In the genomic region with DNA sequence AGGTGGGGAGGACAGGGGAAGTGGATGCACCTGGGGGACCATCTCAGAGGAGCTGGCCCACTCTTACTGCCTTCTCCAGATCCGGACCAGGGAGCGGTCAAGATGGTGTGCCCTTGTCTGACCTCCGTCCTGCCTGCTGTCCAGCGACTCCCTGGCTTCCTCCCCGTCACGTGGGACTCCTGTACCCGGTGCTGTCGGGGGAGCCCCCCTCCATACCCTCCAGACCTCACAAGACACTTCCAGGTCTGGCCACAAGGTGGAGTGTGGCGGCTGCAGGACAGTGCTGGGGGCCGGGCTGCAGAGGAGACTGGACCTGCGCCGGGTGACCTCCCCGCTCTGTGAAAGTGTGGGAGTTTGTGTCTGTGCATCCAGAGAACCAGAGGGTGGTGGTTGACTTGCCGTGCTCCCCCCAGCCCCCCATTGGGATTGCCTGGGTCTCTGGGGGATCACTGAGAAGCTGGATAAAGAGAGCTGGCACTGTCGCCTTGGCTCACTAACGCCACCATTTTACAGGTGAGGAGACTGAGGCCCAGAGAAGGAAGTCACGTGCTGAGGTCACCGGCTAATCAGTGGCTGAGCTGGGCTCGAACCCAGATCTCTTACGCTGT, we compare ENCODE assay signal across 8 cellular contexts. TPM values are rescaled to one million over a fixed set of nuclear protein-coding genes. Genes with fewer than 3 reads are reported as not detected.
DNase-seq lines count a peak whose midpoint lies in the region; ATAC-seq lines count a peak whose summit lies in the region.

No MANE protein-coding gene starts in this region.

- ATAC-seq in GM19351 (IDR thresholded peaks at IDR 0.05; ENCODE audit: unreplicated experiment): peak; percentile 69
- no peak for ATAC-seq in HG03025 (IDR thresholded peaks at IDR 0.05; ENCODE audit: low FRiP score, unreplicated experiment)

- H3K4me3 ChIP-seq in Jurkat, Clone E6-1 (ENCODE audit: low read length): no peak overlapping the region

- DNase-seq in CD1c-positive myeloid dendritic cell (ENCODE audit: extremely low spot score) (peak; percentile 59), T1000 (lab: John Stamatoyannopoulos, UW) (peak; percentile 31), astrocyte of the hippocampus (ENCODE audit: low read depth, low spot score) (peak; percentile 84), iPS-NIHi11 (ENCODE audit: low spot score) (peak; percentile 90)
- peak; percentile 42 for DNase-seq in Jurkat, Clone E6-1 (ENCODE audit: low read depth, low spot score)
- DNase-seq in stimulated activated CD4-positive, alpha-beta T cell treated with anti-CD3 and anti-CD28 coated beads, Interleukin-1b, Interleukin-23, amount 100 ng/mL, for 4 hours (ENCODE audit: low read depth in 2 of 2): peak; percentile 36 to 48

RNA-seq across cellular contexts. Expression of a gene that starts 1.9 kb away (rescaled TPM):
- polyA plus RNA-seq in Jurkat, Clone E6-1 (2012; ENCODE audit: insufficient read depth, insufficient read length): not detected

Comparison
In these comparisons a context has a peak if more than half of its experiments do, and no peak if none do; other contexts are left out.
1. DNase-seq: peak in every context shown above with its lines; median percentile 90 in iPS-NIHi11; 84 in astrocyte of the hippocampus; 59 in CD1c-positive myeloid dendritic cell; 42 in Jurkat, Clone E6-1; 42 in stimulated activated CD4-positive, alpha-beta T cell treated with anti-CD3 and anti-CD28 coated beads, Interleukin-1b, Interleukin-23, amount 100 ng/mL, for 4 hours; 31 in T1000.